12 cellular contexts compared by ENCODE assay signal in genomic region chr15:38562278-38562677, GRCh38. TPM values are rescaled to one million over a fixed set of nuclear protein-coding genes. Genes with fewer than 3 reads are reported as not detected.
A peak's percentile ranks its signal among the peaks of the same experiment; 100 is the strongest.
DNase-seq lines count a peak whose midpoint lies in the region; ATAC-seq and TF ChIP-seq lines count a peak whose summit lies in the region.
"Had no signal": no experiment of that assay in that cellular context is flagged by ENCODE, and none has a peak within 500 bp of the region (broad histone marks: within the 10 kb centered on the region; RNA-seq: fewer than 3 reads in every experiment).

No MANE protein-coding gene starts in this region.

- peak; percentile 40 for DNase-seq in activated naive CD4-positive, alpha-beta T cell treated with anti-CD3 and anti-CD28 coated beads for 36 hours
- no peak for DNase-seq in activated naive CD4-positive, alpha-beta T cell treated with anti-CD3 and anti-CD28 coated beads, Interleukin-2, amount 50 U/mL, for 16 hours
- DNase-seq in activated naive CD8-positive, alpha-beta T cell treated with anti-CD3 and anti-CD28 coated beads, Interleukin-2, amount 50 U/mL, for 24 hours: no peak
- no peak for DNase-seq in stimulated activated naive CD8-positive, alpha-beta T cell treated with anti-CD3 and anti-CD28 coated beads, Interleukin-15, amount 100 ng/mL, for 72 hours
- no peak for DNase-seq in NK-92 (lab: John Stamatoyannopoulos, UW; ENCODE audit: unreplicated experiment)
- DNase-seq: body of pancreas, DMS53, kidney glomerular epithelial cell had no signal

- H3K79me2 ChIP-seq in Loucy (ENCODE audit: insufficient read depth, low read length): peaks cover 51% of the 10 kb centered on the region

- peaks cover 5% of the 10 kb centered on the region; the same call in 1 of the 2 replicates for H3F3A ChIP-seq in Loucy (ENCODE audit: low read depth)

- no peaks in the 10 kb centered on the region for H3K9me3 Mint-ChIP-seq in activated naive CD4-positive, alpha-beta T cell treated with anti-CD3 and anti-CD28 coated beads for 36 hours
- H3K9me3 Mint-ChIP-seq in activated naive CD8-positive, alpha-beta T cell treated with anti-CD3 and anti-CD28 coated beads, Interleukin-2, amount 50 U/mL, for 24 hours: no peaks in the 10 kb centered on the region
- no peaks in the 10 kb centered on the region for H3K9me3 Mint-ChIP-seq in stimulated activated naive CD8-positive, alpha-beta T cell treated with anti-CD3 and anti-CD28 coated beads, Interleukin-15, amount 100 ng/mL, for 72 hours

- no peaks in the 10 kb centered on the region for H3K9me2 ChIP-seq in Loucy (replicated peaks; ENCODE audit: low read depth, low read length)

- no peak for ATAC-seq in activated naive CD8-positive, alpha-beta T cell treated with anti-CD3 and anti-CD28 coated beads, Interleukin-2, amount 50 U/mL, for 24 hours
- ATAC-seq in stimulated activated naive CD8-positive, alpha-beta T cell treated with anti-CD3 and anti-CD28 coated beads, Interleukin-15, amount 100 ng/mL, for 72 hours: no peak
- no peak for ATAC-seq in GM18870 (IDR thresholded peaks at IDR 0.05; ENCODE audit: unreplicated experiment)
- ATAC-seq in GM21515 (IDR thresholded peaks at IDR 0.05; ENCODE audit: unreplicated experiment): no peak
- ATAC-seq: body of pancreas had no signal

- H3K36me3 ChIP-seq in Loucy (ENCODE audit: insufficient read depth, low read length): no peaks in the 10 kb centered on the region
- H3K36me3 ChIP-seq: prostate gland had no signal

- peak overlapping the region; percentile 96 for H3K4me3 Mint-ChIP-seq in activated naive CD4-positive, alpha-beta T cell treated with anti-CD3 and anti-CD28 coated beads for 36 hours
- H3K4me3 Mint-ChIP-seq in activated naive CD8-positive, alpha-beta T cell treated with anti-CD3 and anti-CD28 coated beads, Interleukin-2, amount 50 U/mL, for 24 hours: peak overlapping the region; percentile 92
- peak overlapping the region; percentile 86 to 95 for H3K4me3 Mint-ChIP-seq in stimulated activated naive CD8-positive, alpha-beta T cell treated with anti-CD3 and anti-CD28 coated beads, Interleukin-15, amount 100 ng/mL, for 72 hours

- peaks cover 84% of the 10 kb centered on the region for H3K4me1 ChIP-seq in Loucy (ENCODE audit: insufficient read depth, low read length, poor library complexity, severe bottlenecking)

- CTCF ChIA-PET in activated naive CD4-positive, alpha-beta T cell treated with anti-CD3 and anti-CD28 coated beads for 36 hours (lab: Charles Lee): interaction anchor here (0.7 to 9.6 kb wide), 6 partner anchors 16 to 129 kb away, joined by 3 to 352 read pairs (median 12); no protein-coding TSS in a partner anchor

- H3K9ac ChIP-seq in Loucy (ENCODE audit: low read depth, low read length, poor library complexity, severe bottlenecking): peak overlapping the region; percentile 70

- H3K4me2 ChIP-seq in Loucy (ENCODE audit: low read depth, low read length, poor library complexity, severe bottlenecking): peak overlapping the region; percentile 90

- TF ChIP-seq CTCF in Loucy (conservative IDR thresholded peaks at IDR 0.05; ENCODE audit: low read length): no peak; the same call in 1 of the 2 replicates

- H3K27me3 Mint-ChIP-seq in activated naive CD4-positive, alpha-beta T cell treated with anti-CD3 and anti-CD28 coated beads for 36 hours (ENCODE audit: low read depth): no peaks in the 10 kb centered on the region
- no peaks in the 10 kb centered on the region for H3K27me3 Mint-ChIP-seq in activated naive CD8-positive, alpha-beta T cell treated with anti-CD3 and anti-CD28 coated beads, Interleukin-2, amount 50 U/mL, for 24 hours
- H3K27me3 Mint-ChIP-seq in stimulated activated naive CD8-positive, alpha-beta T cell treated with anti-CD3 and anti-CD28 coated beads, Interleukin-15, amount 100 ng/mL, for 72 hours: no peaks in the 10 kb centered on the region

- no peak overlapping the region for H2AFZ ChIP-seq in Loucy (ENCODE audit: low read length)

- peak overlapping the region; percentile 74 for H3K4me3 ChIP-seq in Loucy (ENCODE audit: low read length, poor library complexity, severe bottlenecking)
- H3K4me3 ChIP-seq: body of pancreas, prostate gland had no signal

- peaks cover 70% of the 10 kb centered on the region for H3K4me1 Mint-ChIP-seq in activated naive CD4-positive, alpha-beta T cell treated with anti-CD3 and anti-CD28 coated beads for 36 hours (ENCODE audit: low read depth)
- H3K4me1 Mint-ChIP-seq in activated naive CD8-positive, alpha-beta T cell treated with anti-CD3 and anti-CD28 coated beads, Interleukin-2, amount 50 U/mL, for 24 hours: peaks cover 80% of the 10 kb centered on the region
- peaks cover 74% of the 10 kb centered on the region for H3K4me1 Mint-ChIP-seq in stimulated activated naive CD8-positive, alpha-beta T cell treated with anti-CD3 and anti-CD28 coated beads, Interleukin-15, amount 100 ng/mL, for 72 hours

- intact Hi-C loops in activated naive CD4-positive, alpha-beta T cell treated with anti-CD3 and anti-CD28 coated beads for 36 hours (cut with micrococcal nuclease): loop anchor here (1.0 to 10.0 kb wide), 6 partner anchors 8 to 1223 kb away; partner anchors contain the start of genes FSIP1 and SPRED1

- H3K27ac Mint-ChIP-seq in activated naive CD4-positive, alpha-beta T cell treated with anti-CD3 and anti-CD28 coated beads for 36 hours: peak overlapping the region; percentile 98
- H3K27ac Mint-ChIP-seq in activated naive CD8-positive, alpha-beta T cell treated with anti-CD3 and anti-CD28 coated beads, Interleukin-2, amount 50 U/mL, for 24 hours: peak overlapping the region; percentile 92
- peak overlapping the region; percentile 39 to 98 for H3K27ac Mint-ChIP-seq in stimulated activated naive CD8-positive, alpha-beta T cell treated with anti-CD3 and anti-CD28 coated beads, Interleukin-15, amount 100 ng/mL, for 72 hours

- H3K9me3 ChIP-seq in Loucy (ENCODE audit: insufficient read depth, low read depth, low read length): no peaks in the 10 kb centered on the region
- H3K9me3 ChIP-seq: body of pancreas, prostate gland had no signal

- no peaks in the 10 kb centered on the region for H3K27me3 ChIP-seq in Loucy (ENCODE audit: insufficient read depth, low read length, poor library complexity, severe bottlenecking)
- H3K27me3 ChIP-seq: body of pancreas had no signal

- H4K20me1 ChIP-seq in Loucy (ENCODE audit: insufficient read depth, low read length, poor library complexity, severe bottlenecking): peaks cover 12% of the 10 kb centered on the region

- peaks cover 39% of the 10 kb centered on the region for H3K36me3 Mint-ChIP-seq in activated naive CD4-positive, alpha-beta T cell treated with anti-CD3 and anti-CD28 coated beads for 36 hours (ENCODE audit: low read depth)
- peaks cover 56% of the 10 kb centered on the region for H3K36me3 Mint-ChIP-seq in activated naive CD8-positive, alpha-beta T cell treated with anti-CD3 and anti-CD28 coated beads, Interleukin-2, amount 50 U/mL, for 24 hours (ENCODE audit: low read depth)

RNA-seq across cellular contexts. Expression of gene RASGRP1, which starts 2.3 kb away (rescaled TPM):
- 10 to 100 TPM; 44.2 to 44.9 TPM for total RNA-seq in activated naive CD4-positive, alpha-beta T cell treated with anti-CD3 and anti-CD28 coated beads for 36 hours
